ENCODE assay signal across 12 cellular contexts in genomic region chr5:6772886-6773285, GRCh38. TPM values are rescaled to one million over a fixed set of nuclear protein-coding genes. Genes with fewer than 3 reads are reported as not detected.
DNase-seq lines count a peak whose midpoint lies in the region; ATAC-seq and TF ChIP-seq lines count a peak whose summit lies in the region.
"Had no signal": no experiment of that assay in that cellular context is flagged by ENCODE, and none has a peak within 500 bp of the region (broad histone marks: within the 10 kb centered on the region; RNA-seq: fewer than 3 reads in every experiment).

No MANE protein-coding gene starts in this region.

- intact Hi-C loops in sciatic nerve (cut with DNase I) = no loop called here

- H2AFZ ChIP-seq in SK-N-SH (ENCODE audit: low read depth) = 0 out of 2 replicates have a peak overlapping the region, but pooled peaks have one; percentile 16

- H3K36me3 ChIP-seq in SK-N-SH (replicated peaks in 1 of 2; ENCODE audit: control insufficient read depth in 1 of 2, insufficient read depth in 2 of 2, low read length in 1 of 2) = no peaks in the 10 kb centered on the region
- H3K36me3 ChIP-seq: ovary had no signal

- peak overlapping the region; percentile 44 to 47 for H3K4me3 ChIP-seq in SK-N-SH (ENCODE audit: low read depth in 2 of 2, low read length in 1 of 2)
- H3K4me3 ChIP-seq: ovary, testis had no signal

- peak; percentile 24 for DNase-seq in NCI-H2196 (lab: John Stamatoyannopoulos, UW; ENCODE audit: unreplicated experiment)
- no peak for DNase-seq in NCI-H2196 treated with DMSO at 0.1 percent for 48 hours (lab: John Stamatoyannopoulos, UW; ENCODE audit: unreplicated experiment)
- peak; percentile 44 for DNase-seq in NCI-H1436 (lab: John Stamatoyannopoulos, UW)
- no peak for DNase-seq in SK-N-SH
- peak; percentile 81 for DNase-seq in putamen (ENCODE audit: low spot score)
- DNase-seq in stimulated activated CD4-positive, alpha-beta T cell treated with anti-CD3 and anti-CD28 coated beads, Interleukin-15, amount 100 ng/mL, for 24 hours = no peak
- no peak for DNase-seq in sciatic nerve (ENCODE audit: low spot score)
- DNase-seq: activated CD8-positive, alpha-beta memory T cell treated with anti-CD3 and anti-CD28 coated beads for 24 hours; activated gamma-delta T cell treated with Interleukin-2 at 50 U/mL for 16 hours; testis had no signal

- ATAC-seq in sciatic nerve = no peak
- ATAC-seq in HG02938 (IDR thresholded peaks at IDR 0.05; ENCODE audit: unreplicated experiment) = no peak

- no peaks in the 10 kb centered on the region for H3K27me3 ChIP-seq in SK-N-SH (ENCODE audit: insufficient read depth)
- H3K27me3 ChIP-seq: ovary, testis had no signal

- TF ChIP-seq RAD21 in SK-N-SH (IDR thresholded peaks at IDR 0.05; ENCODE audit: low read length) = no peak

- no peak for TF ChIP-seq EP300 in SK-N-SH (IDR thresholded peaks at IDR 0.05; ENCODE audit: borderline replicate concordance in 1 of 2, low read depth in 1 of 2, low read length in 1 of 2)

- POLR2A ChIA-PET in SK-N-SH (lab: Yijun Ruan, JAX) = no interaction called here

- no peaks in the 10 kb centered on the region for H3K9me2 ChIP-seq in SK-N-SH

- H3K9ac ChIP-seq in SK-N-SH = no peak overlapping the region

- H3K9me3 ChIP-seq in SK-N-SH = no peaks in the 10 kb centered on the region
- H3K9me3 ChIP-seq: ovary, testis had no signal

- peaks cover 0 to 10% of the 10 kb centered on the region in 2 experiments; a peak in 1 of 4 replicates for H3K4me1 ChIP-seq in SK-N-SH (ENCODE audit: control insufficient read depth in 1 of 2, insufficient read depth in 2 of 2, low read depth in 1 of 2, low read length in 1 of 2)
- H3K4me1 ChIP-seq: testis had no signal

- no peaks in the 10 kb centered on the region for H3K79me2 ChIP-seq in SK-N-SH (ENCODE audit: insufficient read depth)

- H3F3A ChIP-seq in SK-N-SH (replicated peaks; ENCODE audit: insufficient read depth) = no peaks in the 10 kb centered on the region

- no peak for TF ChIP-seq CTCF in SK-N-SH (IDR thresholded peaks at IDR 0.05)

- H3K4me2 ChIP-seq in SK-N-SH = peak overlapping the region; percentile 67

- WGBS in SK-N-SH (ENCODE audit: low lambda C conversion rate) = 68% methylated on average over 9 of the region's 11 CpGs

- H3K27ac ChIP-seq in SK-N-SH (ENCODE audit: low read depth in 2 of 2, low read length in 1 of 2) = peak overlapping the region in 1 of 2 experiments; percentile 58; a peak in 1 of 4 replicates
- H3K27ac ChIP-seq: ovary, testis had no signal

- H4K20me1 ChIP-seq in SK-N-SH (ENCODE audit: insufficient read depth) = no peaks in the 10 kb centered on the region

- CTCF ChIA-PET in SK-N-SH (lab: Yijun Ruan, JAX) = interaction anchor here (1.6 kb wide), 1 partner anchor 48 kb away, joined by 6 read pairs; no protein-coding TSS in a partner anchor

TF ChIP-seq in SK-N-SH, 30 proteins besides CTCF, POLR2A, EP300 and RAD21:
- TF ChIP-seq TCF12 (IDR thresholded peaks at IDR 0.05) = no peak
- TF ChIP-seq JUND (IDR thresholded peaks at IDR 0.05) = no peak
- TF ChIP-seq NRF1 (IDR thresholded peaks at IDR 0.05; ENCODE audit: low read depth, low read length) = no peak

RNA-seq across cellular contexts. Expression of gene TENT4A, which starts 59.7 kb away (rescaled TPM):
- polyA plus RNA-seq in SK-N-SH (2012; rRNA removed) = 5.2 and 6.0 TPM in 2 replicates
- polyA plus RNA-seq in SK-N-SH (2012; cell fraction: cytosol; rRNA removed) = 4.2 and 4.5 TPM in 2 replicates
- polyA plus RNA-seq in SK-N-SH (2012; cell fraction: nucleus; rRNA removed) = 40.7 and 44.6 TPM in 2 replicates
- total RNA-seq in sciatic nerve = 28.6 TPM

Comparison
In these comparisons a context has a peak if more than half of its experiments do, and no peak if none do; other contexts are left out.
1. DNase-seq: peak in NCI-H2196 (single experiment), NCI-H1436 (single experiment) and putamen (single experiment); none in NCI-H2196 treated with DMSO at 0.1 percent for 48 hours (single experiment), SK-N-SH (single experiment), stimulated activated CD4-positive, alpha-beta T cell treated with anti-CD3 and anti-CD28 coated beads, Interleukin-15, amount 100 ng/mL, for 24 hours (single experiment) and sciatic nerve (single experiment).